26 cellular contexts compared by ENCODE assay signal in genomic region chr16:66691234-66691633, GRCh38.
"Had no signal": no experiment of that assay in that cellular context is flagged by ENCODE, and none has a peak within 500 bp of the region (broad histone marks: within the 10 kb centered on the region; RNA-seq: fewer than 3 reads in every experiment).

No MANE protein-coding gene starts in this region.

- H3K36me3 ChIP-seq: breast epithelium, thoracic aorta, vagina, WERI-Rb-1 had no signal

- H3K36me3 Mint-ChIP-seq: activated naive CD4-positive, alpha-beta T cell treated with anti-CD3 and anti-CD28 coated beads, Interleukin-2, amount 50 U/mL, for 72 hours; mesothelial cell of epicardium had no signal

- H3K4me3 Mint-ChIP-seq: activated CD4-positive, alpha-beta memory T cell treated with anti-CD3 and anti-CD28 coated beads, Interleukin-2, amount 10 ng/mL, durations not matched to agents 7 days and 5 days; activated CD4-positive, alpha-beta T cell treated with anti-CD3 and anti-CD28 coated beads, Interleukin-2, amount 10 ng/mL, durations not matched to agents 7 days and 5 days; activated T-cell treated with anti-CD3 and anti-CD28 coated beads, Interleukin-2, amount 50 U/mL, for 4 hours; central memory CD8-positive, alpha-beta T cell; mesothelial cell of epicardium; naive thymus-derived CD4-positive, alpha-beta T cell; T-helper 1 cell treated with Interleukin-12 subunit alpha and Interleukin-12 subunit beta and Interleukin-4 antibody, amounts not matched to agents 30 μg/mL and 1 μg/mL, for 36 hours had no signal

- FAIRE-seq: frontal cortex, TTC549 had no signal

- H3K4me3 ChIP-seq: breast epithelium, thoracic aorta, vagina had no signal

- H3K27ac ChIP-seq: breast epithelium, parathyroid adenoma, thoracic aorta, vagina, WERI-Rb-1 had no signal

- H3K9me3 ChIP-seq: breast epithelium, thoracic aorta, vagina had no signal

- H2AFZ ChIP-seq: parathyroid adenoma had no signal

- H3K27me3 ChIP-seq: breast epithelium, vagina had no signal

- H3K9ac ChIP-seq: parathyroid adenoma had no signal

- H3K27ac Mint-ChIP-seq: activated CD4-positive, alpha-beta memory T cell treated with anti-CD3 and anti-CD28 coated beads, Interleukin-2, amount 10 ng/mL, durations not matched to agents 7 days and 5 days; activated CD4-positive, alpha-beta T cell treated with anti-CD3 and anti-CD28 coated beads, Interleukin-2, amount 10 ng/mL, durations not matched to agents 7 days and 5 days; activated naive CD4-positive, alpha-beta T cell treated with anti-CD3 and anti-CD28 coated beads, Interleukin-2, amount 50 U/mL, for 72 hours; activated T-helper 2 cell treated with anti-CD3 and anti-CD28 coated beads, Interferon-gamma antibody, Interleukin-2, Interleukin-4, amounts not matched to agents 10 μg/mL and 5 μg/mL and 100 μg/mL, durations not matched to agents 14 hours and 24 hours and 36 hours; mesothelial cell of epicardium; naive thymus-derived CD4-positive, alpha-beta T cell; T-helper 1 cell treated with Interleukin-12 subunit alpha and Interleukin-12 subunit beta and Interleukin-4 antibody, amounts not matched to agents 30 μg/mL and 1 μg/mL, for 36 hours had no signal

- DNase-seq: activated CD4-positive, alpha-beta memory T cell treated with anti-CD3 and anti-CD28 coated beads, Interleukin-2, amount 10 ng/mL, durations not matched to agents 7 days and 5 days; activated CD4-positive, alpha-beta T cell treated with anti-CD3 and anti-CD28 coated beads for 1 hour; activated CD4-positive, alpha-beta T cell treated with anti-CD3 and anti-CD28 coated beads, Interleukin-2, amount 10 ng/mL, durations not matched to agents 7 days and 5 days; activated naive CD4-positive, alpha-beta T cell; activated T-cell treated with anti-CD3 and anti-CD28 coated beads, Interleukin-2, amount 50 U/mL, for 4 hours; dermis blood vessel endothelial cell; effector CD8-positive, alpha-beta T cell; naive thymus-derived CD4-positive, alpha-beta T cell; occipital lobe; right cardiac atrium; stimulated activated CD4-positive, alpha-beta T cell treated with anti-CD3 and anti-CD28 coated beads, Interleukin-2, amount 100 ng/mL, for 48 hours; stimulated activated naive CD4-positive, alpha-beta T cell treated with Interleukin-2 at 50 U/mL for 16 hours; T-helper 9 cell; trophoblast cell; WERI-Rb-1 had no signal

- H3K9me3 Mint-ChIP-seq: activated CD4-positive, alpha-beta memory T cell treated with anti-CD3 and anti-CD28 coated beads, Interleukin-2, amount 10 ng/mL, durations not matched to agents 7 days and 5 days; activated CD4-positive, alpha-beta T cell treated with anti-CD3 and anti-CD28 coated beads, Interleukin-2, amount 10 ng/mL, durations not matched to agents 7 days and 5 days; activated naive CD4-positive, alpha-beta T cell treated with anti-CD3 and anti-CD28 coated beads, Interleukin-2, amount 50 U/mL, for 72 hours; activated T-cell treated with anti-CD3 and anti-CD28 coated beads, Interleukin-2, amount 50 U/mL, for 4 hours; activated T-helper 2 cell treated with anti-CD3 and anti-CD28 coated beads, Interferon-gamma antibody, Interleukin-2, Interleukin-4, amounts not matched to agents 10 μg/mL and 5 μg/mL and 100 μg/mL, durations not matched to agents 14 hours and 24 hours and 36 hours; central memory CD8-positive, alpha-beta T cell; mesothelial cell of epicardium; naive thymus-derived CD4-positive, alpha-beta T cell; T-helper 1 cell treated with Interleukin-12 subunit alpha and Interleukin-12 subunit beta and Interleukin-4 antibody, amounts not matched to agents 30 μg/mL and 1 μg/mL, for 36 hours had no signal

- ATAC-seq: activated naive CD4-positive, alpha-beta T cell treated with anti-CD3 and anti-CD28 coated beads, Interleukin-2, amount 50 U/mL, for 72 hours; activated T-cell treated with anti-CD3 and anti-CD28 coated beads, Interleukin-2, amount 50 U/mL, for 4 hours; naive thymus-derived CD4-positive, alpha-beta T cell; right cardiac atrium had no signal

- H3K27me3 Mint-ChIP-seq: central memory CD8-positive, alpha-beta T cell had no signal
